24 cellular contexts compared by ENCODE assay signal in genomic region chr11:61302550-61302949, GRCh38. TPM values are rescaled to one million over a fixed set of nuclear protein-coding genes. Genes with fewer than 3 reads are reported as not detected.
DNase-seq lines count a peak whose midpoint lies in the region; ATAC-seq, FAIRE-seq and TF ChIP-seq lines count a peak whose summit lies in the region.
"Had no signal": no experiment of that assay in that cellular context is flagged by ENCODE, and none has a peak within 500 bp of the region (broad histone marks: within the 10 kb centered on the region; RNA-seq: fewer than 3 reads in every experiment).

No MANE protein-coding gene starts in this region.

- H3K4me1 Mint-ChIP-seq in nephron progenitor cell, result peaks cover 21% of the 10 kb centered on the region
- H3K4me1 Mint-ChIP-seq: B cell had no signal

- WGBS in HepG2 (ENCODE audit: low lambda C conversion rate), result 93% methylated on average over 3 of the region's 13 CpGs
- WGBS in right lobe of liver (ENCODE audit: insufficient coverage, low coverage, low lambda C conversion rate, missing lambda C conversion rate), result 100% methylated on average over 1 of the region's 13 CpGs
- WGBS in spleen, 5 donors, result 91 to 97% (median 92%) methylated on average over 12 to 13 of the region's 13 CpGs

- DNase-seq in HepG2 (ENCODE audit: low spot score) (no peak), right lobe of liver (no peak), nephron progenitor cell (no peak), spleen (peak; percentile 50)
- DNase-seq: AML-193; Caco-2; Calu3; CD4-positive, alpha-beta T cell; CD8-positive, alpha-beta T cell; DMS79 treated with DMSO at 0.1 percent for 48 hours; GF-D8 had no signal

- TF ChIP-seq CTCF in HepG2 (CRISPR knock-in tag; IDR thresholded peaks at IDR 0.05), result no peak
- TF ChIP-seq CTCF in right lobe of liver (IDR thresholded peaks at IDR 0.05), result no peak
- TF ChIP-seq CTCF in nephron progenitor cell (IDR thresholded peaks at IDR 0.05), result no peak
- no peak for TF ChIP-seq CTCF in spleen (IDR thresholded peaks at IDR 0.05 in 8 of 11, conservative IDR thresholded peaks at IDR 0.05 in 3 of 11)

- H3K27ac ChIP-seq in HepG2 (ENCODE audit: extremely low read length, insufficient read depth, low read length) (no peak overlapping the region), right lobe of liver (no peak overlapping the region), spleen (no peak overlapping the region)
- H3K27ac ChIP-seq: 22Rv1; A549; BLaER1 treated with 17β-estradiol and CSF1 and Interleukin-3, amounts not matched to agents 10 nM and 100 nM; C4-2B had no signal

- H3K36me3 ChIP-seq in HepG2 (replicated peaks in 1 of 2; ENCODE audit: control insufficient read depth in 1 of 2, insufficient read depth in 2 of 2, low read length in 2 of 2), result peaks cover 39 to 83% of the 10 kb centered on the region in 2 experiments; a peak in 4 of 5 replicates
- H3K36me3 ChIP-seq in right lobe of liver, result peaks cover 6 to 79% (median 24%) of the 10 kb centered on the region in 4 donors
- H3K36me3 ChIP-seq in spleen, result peaks cover 6 to 100% (median 86%) of the 10 kb centered on the region in 6 donors

- no peak overlapping the region for H3K4me2 ChIP-seq in HepG2 (ENCODE audit: low read depth, low read length)
- H3K4me2 ChIP-seq: A549; BLaER1 treated with 17β-estradiol and CSF1 and Interleukin-3, amounts not matched to agents 10 nM and 100 nM had no signal

- H3K9me3 ChIP-seq in HepG2 (ENCODE audit: low read length) (no peaks in the 10 kb centered on the region), right lobe of liver (no peaks in the 10 kb centered on the region), spleen (no peaks in the 10 kb centered on the region)
- H3K9me3 ChIP-seq: A549; BLaER1 treated with 17β-estradiol and CSF1 and Interleukin-3, amounts not matched to agents 10 nM and 100 nM; Caco-2 had no signal

- H3K27ac Mint-ChIP-seq in nephron progenitor cell, result peak overlapping the region; percentile 50
- H3K27ac Mint-ChIP-seq: B cell; CD4-positive, alpha-beta T cell; CD8-positive, alpha-beta T cell had no signal

- CTCF ChIA-PET in HepG2 (lab: Yijun Ruan, JAX; ENCODE audit: low intra/inter-chr PET ratio, low total read pairs), result no interaction called here

- ATAC-seq in HepG2 (no peak), right lobe of liver (no peak), HG02678 (IDR thresholded peaks at IDR 0.05; ENCODE audit: unreplicated experiment) (no peak), GM21717 (IDR thresholded peaks at IDR 0.05; ENCODE audit: unreplicated experiment) (no peak), HG02852 (IDR thresholded peaks at IDR 0.05; ENCODE audit: unreplicated experiment) (no peak)
- ATAC-seq: A549; CD8-positive, alpha-beta T cell had no signal

- H3K27me3 ChIP-seq in HepG2 (ENCODE audit: control insufficient read depth in 1 of 2, insufficient read depth in 2 of 2, low read length in 2 of 2) (no peaks in the 10 kb centered on the region), right lobe of liver (no peaks in the 10 kb centered on the region), spleen (replicated peaks in 1 of 7) (no peaks in the 10 kb centered on the region)
- H3K27me3 ChIP-seq: BLaER1 treated with 17β-estradiol and CSF1 and Interleukin-3, amounts not matched to agents 10 nM and 100 nM had no signal

- no peaks in the 10 kb centered on the region for H3K9me3 Mint-ChIP-seq in nephron progenitor cell
- H3K9me3 Mint-ChIP-seq: CD4-positive, alpha-beta T cell; CD8-positive, alpha-beta T cell had no signal

- H3K27me3 Mint-ChIP-seq in nephron progenitor cell (ENCODE audit: low read depth, poor library complexity), result no peaks in the 10 kb centered on the region
- H3K27me3 Mint-ChIP-seq: B cell; CD4-positive, alpha-beta T cell had no signal

- intact Hi-C loops in HepG2 (cut with micrococcal nuclease; ENCODE audit: unreplicated experiment), result no loop called here
- intact Hi-C loops in right lobe of liver (cut with DNase I), result no loop called here
- intact Hi-C loops in spleen (cut with DNase I; ENCODE audit: low total_unique reads), result no loop called here

- H3K79me2 ChIP-seq in HepG2 (ENCODE audit: insufficient read depth, low read length), result no peaks in the 10 kb centered on the region

- peaks cover 56% of the 10 kb centered on the region for H3K36me3 Mint-ChIP-seq in nephron progenitor cell (ENCODE audit: low read depth)

- H3K4me3 ChIP-seq in HepG2 (replicated peaks in 1 of 3; ENCODE audit: insufficient read depth in 1 of 3, low read depth in 2 of 3, low read length in 3 of 3) (no peak overlapping the region), right lobe of liver (no peak overlapping the region), spleen (no peak overlapping the region)
- H3K4me3 ChIP-seq: A549; BLaER1 treated with 17β-estradiol and CSF1 and Interleukin-3, amounts not matched to agents 10 nM and 100 nM had no signal

- TF ChIP-seq RAD21 in HepG2 (CRISPR knock-in tag; IDR thresholded peaks at IDR 0.05), result no peak

- no peak overlapping the region for H2AFZ ChIP-seq in HepG2 (ENCODE audit: low read length)

- H3K4me1 ChIP-seq in HepG2 (ENCODE audit: insufficient read depth, low read length) (peaks cover 29% of the 10 kb centered on the region), right lobe of liver (peaks cover 0 to 16% (median 0%) of the 10 kb centered on the region in 4 donors), spleen (peaks cover 0 to 11% (median 0%) of the 10 kb centered on the region in 6 donors)

- in situ Hi-C loops in HepG2 (cut with HindIII; ENCODE audit: extremely low pct_ligation_motif_present, low pct_unique_long_range_greater_than_20kb), result no loop called here

- no peak overlapping the region for H3K9ac ChIP-seq in HepG2 (ENCODE audit: insufficient read depth, low read depth, low read length)
- H3K9ac ChIP-seq: BLaER1 treated with 17β-estradiol and CSF1 and Interleukin-3, amounts not matched to agents 10 nM and 100 nM had no signal

- TF ChIP-seq EP300 in HepG2 (IDR thresholded peaks at IDR 0.05; ENCODE audit: low read depth in 2 of 2, low read length in 2 of 2) (no peak), HepG2 (CRISPR knock-in tag; IDR thresholded peaks at IDR 0.05; ENCODE audit: borderline replicate concordance) (no peak)

- H3K4me3 Mint-ChIP-seq in nephron progenitor cell, result no peak overlapping the region
- H3K4me3 Mint-ChIP-seq: B cell; CD4-positive, alpha-beta T cell; CD8-positive, alpha-beta T cell had no signal

- no peak for FAIRE-seq in HepG2 (lab: Jason Lieb, UNC)
- FAIRE-seq: A549, D721Med, G401.6, GM12892, GM18507 had no signal

- H4K20me1 ChIP-seq in HepG2 (ENCODE audit: insufficient read depth, low read length), result 0 out of 2 replicates have a peak, but pooled peaks cover 2% of the 10 kb centered on the region

- POLR2A ChIA-PET in HepG2 (lab: Yijun Ruan, JAX), result no interaction called here

- BruUV-seq in HepG2 (replicated peaks; lab: Mats Ljungman, UMichigan), result no TSS peak

- TF ChIP-seq POLR2A in HepG2 (IDR thresholded peaks at IDR 0.05; ENCODE audit: insufficient read depth in 1 of 2, low read depth in 2 of 2, low read length in 2 of 2), result no peak
- no peak for TF ChIP-seq POLR2A in right lobe of liver (IDR thresholded peaks at IDR 0.05)
- no peak for TF ChIP-seq POLR2A in spleen (IDR thresholded peaks at IDR 0.05)

RNA-seq across cellular contexts. Expression of gene VWCE, which starts 7.4 kb away (rescaled TPM):
- total RNA-seq in HepG2 (2016; rRNA removed; fragmentation: Illumina TruSeq; extraction: Trizol) (10.4 and 27.6 TPM in 2 replicates), right lobe of liver (10 to 100 TPM in 2 of 6 experiments, 1 to 10 TPM in 4; 2.3 to 37.1 (median 6.0) TPM), spleen (1 to 10 TPM in 4 of 7 donors, under 1 TPM in 3; 0.23 to 3.2 (median 1.2) TPM)
- total RNA-seq in HepG2 (2016; cell fraction: cytosol; rRNA removed; fragmentation: Illumina TruSeq; extraction: Trizol; ENCODE audit: low read depth), result 21.1 and 23.2 TPM in 2 replicates
- 9.5 and 29.7 TPM in 2 replicates for total RNA-seq in HepG2 (2016; cell fraction: insoluble cytoplasmic fraction; rRNA removed; fragmentation: Illumina TruSeq; extraction: Trizol)
- 16.2 and 16.5 TPM in 2 replicates for total RNA-seq in HepG2 (2016; cell fraction: membrane; rRNA removed; fragmentation: Illumina TruSeq; extraction: Trizol)
- 45.6 and 50.3 TPM in 2 replicates for total RNA-seq in HepG2 (2016; cell fraction: nucleus; rRNA removed; fragmentation: Illumina TruSeq; extraction: Trizol)
- polyA plus RNA-seq in HepG2 (2011; rRNA removed) (58.3 and 59.7 TPM in 2 replicates), spleen (1 to 10 TPM in 2 of 3 donors, under 1 TPM in 1; 0.80 to 1.6 (median 1.2) TPM)
- 16.1 and 23.9 TPM in 2 replicates for polyA plus RNA-seq in HepG2 (2011; cell fraction: cytosol; rRNA removed)
- polyA plus RNA-seq in HepG2 (2011; cell fraction: nucleus; rRNA removed), result 269 and 312 TPM in 2 replicates
- polyA plus RNA-seq in HepG2 (2012), result 91.9 and 92.4 TPM in 2 replicates
- 7.3 and 7.8 TPM in 2 replicates for polyA plus RNA-seq in HepG2 (2016; cell fraction: cytosol; fragmentation: Illumina TruSeq; extraction: Trizol; ENCODE audit: low read depth)
- 16.7 and 20.6 TPM in 2 replicates for polyA plus RNA-seq in HepG2 (2016; cell fraction: insoluble cytoplasmic fraction; fragmentation: Illumina TruSeq; extraction: Trizol; ENCODE audit: low read depth)
- 11.9 and 13.4 TPM in 2 replicates for polyA plus RNA-seq in HepG2 (2016; cell fraction: membrane; fragmentation: Illumina TruSeq; extraction: Trizol; ENCODE audit: low read depth)
- polyA plus RNA-seq in HepG2 (2016; cell fraction: nucleus; fragmentation: Illumina TruSeq; extraction: Trizol; ENCODE audit: insufficient read depth, low read depth), result 214 and 228 TPM in 2 replicates
- 0.94 and 72.8 TPM in 2 replicates for polyA minus RNA-seq in HepG2 (2011; rRNA and poly(A)+ RNA removed; ENCODE audit: low replicate concordance)
- polyA minus RNA-seq in HepG2 (2011; cell fraction: cytosol; rRNA and poly(A)+ RNA removed), result 17.8 and 19.7 TPM in 2 replicates
- polyA minus RNA-seq in HepG2 (2011; cell fraction: nucleus; rRNA and poly(A)+ RNA removed), result 60.5 and 66.8 TPM in 2 replicates
- total RNA-seq: A172 had no signal

RNA-seq across cellular contexts. Expression of gene DDB1, which starts 30.4 kb away (rescaled TPM):
- total RNA-seq in HepG2 (2016; rRNA removed; fragmentation: Illumina TruSeq; extraction: Trizol) (266 and 292 TPM in 2 replicates), right lobe of liver (10 to 100 TPM; 70.9 to 94.5 (median 83.9) TPM), spleen (100 to 1,000 TPM; 118 to 157 (median 151) TPM)
- total RNA-seq in HepG2 (2016; cell fraction: cytosol; rRNA removed; fragmentation: Illumina TruSeq; extraction: Trizol; ENCODE audit: low read depth), result 44.8 and 45.1 TPM in 2 replicates
- 272 and 286 TPM in 2 replicates for total RNA-seq in HepG2 (2016; cell fraction: insoluble cytoplasmic fraction; rRNA removed; fragmentation: Illumina TruSeq; extraction: Trizol)
- 67.0 and 70.3 TPM in 2 replicates for total RNA-seq in HepG2 (2016; cell fraction: membrane; rRNA removed; fragmentation: Illumina TruSeq; extraction: Trizol)
- 147 and 162 TPM in 2 replicates for total RNA-seq in HepG2 (2016; cell fraction: nucleus; rRNA removed; fragmentation: Illumina TruSeq; extraction: Trizol)
- polyA plus RNA-seq in HepG2 (2011; rRNA removed) (175 and 217 TPM in 2 replicates), spleen (10 to 100 TPM; 68.7 to 94.7 (median 83.4) TPM)
- polyA plus RNA-seq in HepG2 (2011; cell fraction: cytosol; rRNA removed), result 205 and 216 TPM in 2 replicates
- polyA plus RNA-seq in HepG2 (2011; cell fraction: nucleus; rRNA removed), result 144 and 152 TPM in 2 replicates
- polyA plus RNA-seq in HepG2 (2012), result 123 and 153 TPM in 2 replicates
- polyA plus RNA-seq in HepG2 (2016; cell fraction: cytosol; fragmentation: Illumina TruSeq; extraction: Trizol; ENCODE audit: low read depth), result 13.5 and 15.8 TPM in 2 replicates
- 239 and 252 TPM in 2 replicates for polyA plus RNA-seq in HepG2 (2016; cell fraction: insoluble cytoplasmic fraction; fragmentation: Illumina TruSeq; extraction: Trizol; ENCODE audit: low read depth)
- 34.0 and 38.3 TPM in 2 replicates for polyA plus RNA-seq in HepG2 (2016; cell fraction: membrane; fragmentation: Illumina TruSeq; extraction: Trizol; ENCODE audit: low read depth)
- polyA plus RNA-seq in HepG2 (2016; cell fraction: nucleus; fragmentation: Illumina TruSeq; extraction: Trizol; ENCODE audit: insufficient read depth, low read depth), result 168 and 174 TPM in 2 replicates
- 584 and 611 TPM in 2 replicates for polyA minus RNA-seq in HepG2 (2011; rRNA and poly(A)+ RNA removed; ENCODE audit: low replicate concordance)
- 276 and 305 TPM in 2 replicates for polyA minus RNA-seq in HepG2 (2011; cell fraction: cytosol; rRNA and poly(A)+ RNA removed)
- polyA minus RNA-seq in HepG2 (2011; cell fraction: nucleus; rRNA and poly(A)+ RNA removed), result 187 and 203 TPM in 2 replicates

RNA-seq across cellular contexts. Expression of gene TKFC, which starts 30.5 kb away (rescaled TPM):
- 173 and 197 TPM in 2 replicates for total RNA-seq in HepG2 (2016; rRNA removed; fragmentation: Illumina TruSeq; extraction: Trizol)
- total RNA-seq in HepG2 (2016; cell fraction: cytosol; rRNA removed; fragmentation: Illumina TruSeq; extraction: Trizol; ENCODE audit: low read depth), result 25.7 and 34.7 TPM in 2 replicates
- 152 and 194 TPM in 2 replicates for total RNA-seq in HepG2 (2016; cell fraction: insoluble cytoplasmic fraction; rRNA removed; fragmentation: Illumina TruSeq; extraction: Trizol)
- total RNA-seq in HepG2 (2016; cell fraction: membrane; rRNA removed; fragmentation: Illumina TruSeq; extraction: Trizol), result 38.7 and 39.8 TPM in 2 replicates
- 130 and 153 TPM in 2 replicates for total RNA-seq in HepG2 (2016; cell fraction: nucleus; rRNA removed; fragmentation: Illumina TruSeq; extraction: Trizol)
- polyA plus RNA-seq in HepG2 (2011; rRNA removed), result 147 and 237 TPM in 2 replicates
- polyA plus RNA-seq in HepG2 (2011; cell fraction: cytosol; rRNA removed), result 67.4 and 90.7 TPM in 2 replicates
- polyA plus RNA-seq in HepG2 (2011; cell fraction: nucleus; rRNA removed), result 653 and 783 TPM in 2 replicates
- polyA plus RNA-seq in HepG2 (2012), result 226 and 325 TPM in 2 replicates
- 15.1 and 18.3 TPM in 2 replicates for polyA plus RNA-seq in HepG2 (2016; cell fraction: cytosol; fragmentation: Illumina TruSeq; extraction: Trizol; ENCODE audit: low read depth)
- 134 and 173 TPM in 2 replicates for polyA plus RNA-seq in HepG2 (2016; cell fraction: insoluble cytoplasmic fraction; fragmentation: Illumina TruSeq; extraction: Trizol; ENCODE audit: low read depth)
- polyA plus RNA-seq in HepG2 (2016; cell fraction: membrane; fragmentation: Illumina TruSeq; extraction: Trizol; ENCODE audit: low read depth), result 31.3 and 33.9 TPM in 2 replicates
- 236 and 246 TPM in 2 replicates for polyA plus RNA-seq in HepG2 (2016; cell fraction: nucleus; fragmentation: Illumina TruSeq; extraction: Trizol; ENCODE audit: insufficient read depth, low read depth)
- 121 and 450 TPM in 2 replicates for polyA minus RNA-seq in HepG2 (2011; rRNA and poly(A)+ RNA removed; ENCODE audit: low replicate concordance)
- polyA minus RNA-seq in HepG2 (2011; cell fraction: cytosol; rRNA and poly(A)+ RNA removed), result 129 and 149 TPM in 2 replicates
- 181 and 214 TPM in 2 replicates for polyA minus RNA-seq in HepG2 (2011; cell fraction: nucleus; rRNA and poly(A)+ RNA removed)
- total RNA-seq in right lobe of liver, result 100 to 1,000 TPM in 4 of 6 experiments, 10 to 100 TPM in 2; 36.6 to 216 (median 124) TPM
- total RNA-seq in spleen, result 10 to 100 TPM; 33.1 to 61.5 (median 36.4) TPM
- polyA plus RNA-seq in spleen, result 10 to 100 TPM; 30.6 to 45.3 (median 31.3) TPM

RNA-seq across cellular contexts. Expression of gene CYB561A3, which starts 59.1 kb away (rescaled TPM):
- total RNA-seq in HepG2 (2016; rRNA removed; fragmentation: Illumina TruSeq; extraction: Trizol), result 11.5 and 14.9 TPM in 2 replicates
- 5.6 and 5.9 TPM in 2 replicates for total RNA-seq in HepG2 (2016; cell fraction: cytosol; rRNA removed; fragmentation: Illumina TruSeq; extraction: Trizol; ENCODE audit: low read depth)
- 11.8 and 15.0 TPM in 2 replicates for total RNA-seq in HepG2 (2016; cell fraction: insoluble cytoplasmic fraction; rRNA removed; fragmentation: Illumina TruSeq; extraction: Trizol)
- total RNA-seq in HepG2 (2016; cell fraction: membrane; rRNA removed; fragmentation: Illumina TruSeq; extraction: Trizol), result 15.7 and 17.1 TPM in 2 replicates
- 11.9 and 12.4 TPM in 2 replicates for total RNA-seq in HepG2 (2016; cell fraction: nucleus; rRNA removed; fragmentation: Illumina TruSeq; extraction: Trizol)
- 11.4 and 14.7 TPM in 2 replicates for polyA plus RNA-seq in HepG2 (2011; rRNA removed)
- polyA plus RNA-seq in HepG2 (2011; cell fraction: cytosol; rRNA removed), result 19.7 and 21.5 TPM in 2 replicates
- 30.1 and 37.5 TPM in 2 replicates for polyA plus RNA-seq in HepG2 (2011; cell fraction: nucleus; rRNA removed)
- polyA plus RNA-seq in HepG2 (2012), result 10.9 and 13.2 TPM in 2 replicates
- polyA plus RNA-seq in HepG2 (2016; cell fraction: cytosol; fragmentation: Illumina TruSeq; extraction: Trizol; ENCODE audit: low read depth), result 4.6 and 6.4 TPM in 2 replicates
- 8.9 and 11.0 TPM in 2 replicates for polyA plus RNA-seq in HepG2 (2016; cell fraction: insoluble cytoplasmic fraction; fragmentation: Illumina TruSeq; extraction: Trizol; ENCODE audit: low read depth)
- 11.1 and 11.3 TPM in 2 replicates for polyA plus RNA-seq in HepG2 (2016; cell fraction: membrane; fragmentation: Illumina TruSeq; extraction: Trizol; ENCODE audit: low read depth)
- polyA plus RNA-seq in HepG2 (2016; cell fraction: nucleus; fragmentation: Illumina TruSeq; extraction: Trizol; ENCODE audit: insufficient read depth, low read depth), result 20.3 and 20.7 TPM in 2 replicates
- 41.4 and 173 TPM in 2 replicates for polyA minus RNA-seq in HepG2 (2011; rRNA and poly(A)+ RNA removed; ENCODE audit: low replicate concordance)
- 4.7 and 8.0 TPM in 2 replicates for polyA minus RNA-seq in HepG2 (2011; cell fraction: cytosol; rRNA and poly(A)+ RNA removed)
- polyA minus RNA-seq in HepG2 (2011; cell fraction: nucleus; rRNA and poly(A)+ RNA removed), result 9.4 and 9.7 TPM in 2 replicates
- 10 to 100 TPM; 25.6 to 41.8 (median 35.2) TPM for total RNA-seq in right lobe of liver
- 100 to 1,000 TPM in 4 of 7 donors, 10 to 100 TPM in 3; 82.5 to 138 (median 126) TPM for total RNA-seq in spleen
- 10 to 100 TPM; 62.1 to 79.6 (median 64.6) TPM for polyA plus RNA-seq in spleen

RNA-seq across cellular contexts. Expression of gene TMEM138, which starts 59.6 kb away (rescaled TPM):
- total RNA-seq in HepG2 (2016; rRNA removed; fragmentation: Illumina TruSeq; extraction: Trizol) (29.7 and 43.5 TPM in 2 replicates), right lobe of liver (10 to 100 TPM; 18.2 to 41.0 (median 26.4) TPM), spleen (10 to 100 TPM; 26.8 to 52.4 (median 39.0) TPM)
- 51.3 and 54.5 TPM in 2 replicates for total RNA-seq in HepG2 (2016; cell fraction: cytosol; rRNA removed; fragmentation: Illumina TruSeq; extraction: Trizol; ENCODE audit: low read depth)
- total RNA-seq in HepG2 (2016; cell fraction: insoluble cytoplasmic fraction; rRNA removed; fragmentation: Illumina TruSeq; extraction: Trizol), result 30.1 and 40.0 TPM in 2 replicates
- total RNA-seq in HepG2 (2016; cell fraction: membrane; rRNA removed; fragmentation: Illumina TruSeq; extraction: Trizol), result 36.1 and 36.5 TPM in 2 replicates
- 41.2 and 47.0 TPM in 2 replicates for total RNA-seq in HepG2 (2016; cell fraction: nucleus; rRNA removed; fragmentation: Illumina TruSeq; extraction: Trizol)
- polyA plus RNA-seq in HepG2 (2011; rRNA removed) (51.0 and 61.0 TPM in 2 replicates), spleen (10 to 100 TPM; 42.3 to 53.9 (median 49.2) TPM)
- 21.8 and 35.0 TPM in 2 replicates for polyA plus RNA-seq in HepG2 (2011; cell fraction: cytosol; rRNA removed)
- polyA plus RNA-seq in HepG2 (2011; cell fraction: nucleus; rRNA removed), result 63.4 and 76.1 TPM in 2 replicates
- 17.6 and 19.2 TPM in 2 replicates for polyA plus RNA-seq in HepG2 (2012)
- polyA plus RNA-seq in HepG2 (2016; cell fraction: cytosol; fragmentation: Illumina TruSeq; extraction: Trizol; ENCODE audit: low read depth), result 15.5 and 18.0 TPM in 2 replicates
- 42.8 and 45.1 TPM in 2 replicates for polyA plus RNA-seq in HepG2 (2016; cell fraction: insoluble cytoplasmic fraction; fragmentation: Illumina TruSeq; extraction: Trizol; ENCODE audit: low read depth)
- polyA plus RNA-seq in HepG2 (2016; cell fraction: membrane; fragmentation: Illumina TruSeq; extraction: Trizol; ENCODE audit: low read depth), result 24.2 and 30.4 TPM in 2 replicates
- 85.3 and 100 TPM in 2 replicates for polyA plus RNA-seq in HepG2 (2016; cell fraction: nucleus; fragmentation: Illumina TruSeq; extraction: Trizol; ENCODE audit: insufficient read depth, low read depth)
- polyA minus RNA-seq in HepG2 (2011; rRNA and poly(A)+ RNA removed; ENCODE audit: low replicate concordance), result 50.4 and 173 TPM in 2 replicates
- polyA minus RNA-seq in HepG2 (2011; cell fraction: cytosol; rRNA and poly(A)+ RNA removed), result 9.5 and 9.6 TPM in 2 replicates
- polyA minus RNA-seq in HepG2 (2011; cell fraction: nucleus; rRNA and poly(A)+ RNA removed), result 41.6 and 57.1 TPM in 2 replicates
